ENCODE assay signal across 19 cellular contexts in the genomic region with DNA sequence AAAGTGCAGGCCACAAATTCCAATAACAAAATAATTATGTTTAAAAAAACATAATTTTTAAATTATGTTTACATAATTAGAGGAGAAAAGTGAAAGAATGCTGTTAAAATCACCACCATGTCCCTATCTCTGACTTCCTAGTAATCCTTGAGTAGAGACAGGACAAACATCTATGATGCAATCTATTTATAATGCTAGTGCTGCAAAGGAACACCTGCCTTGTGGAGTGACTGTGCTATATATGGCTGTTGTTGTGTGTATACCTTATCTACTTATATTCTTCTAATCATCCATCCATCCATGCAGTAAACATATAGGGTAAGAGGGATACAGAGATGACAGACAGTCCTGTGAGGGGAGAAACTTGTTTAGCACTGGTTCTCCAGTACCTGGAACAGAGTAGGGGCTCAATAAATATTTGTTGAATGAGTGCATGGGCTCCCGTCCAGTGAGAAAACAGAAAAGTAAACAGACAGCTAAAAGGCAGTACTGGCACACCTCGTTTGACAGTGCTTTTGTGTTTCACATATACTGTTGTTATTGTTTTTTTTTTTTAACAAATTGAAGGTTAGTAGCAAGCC.
DNase-seq lines count a peak whose midpoint lies in the region; ATAC-seq and TF ChIP-seq lines count a peak whose summit lies in the region.
"Had no signal": no experiment of that assay in that cellular context is flagged by ENCODE, and none has a peak within 500 bp of the region (broad histone marks: within the 10 kb centered on the region; RNA-seq: fewer than 3 reads in every experiment).

No MANE protein-coding gene starts in this region.

- H3K4me1 ChIP-seq in PC-3 (ENCODE audit: insufficient read depth, low read length) (peaks cover 46% of the 10 kb centered on the region), liver (ENCODE audit: control insufficient read depth in 4 of 4, insufficient read depth in 4 of 4, low read length in 3 of 4) (peaks cover 0 to 4% (median under 1%) of the 10 kb centered on the region in 4 donors), heart right ventricle (no peaks in the 10 kb centered on the region)

- intact Hi-C loops in PC-3 (cut with micrococcal nuclease) = loop anchor here (1.0 to 5.0 kb wide), 3 partner anchors 111 to 374 kb away; partner anchors contain the start of gene UBE2E2
- intact Hi-C loops in Right ventricle myocardium inferior (cut with DNase I) = no loop called here
- intact Hi-C loops in heart right ventricle (cut with DNase I) = no loop called here

- peaks cover 13 to 16% of the 10 kb centered on the region in 2 donors for H3K27me3 Mint-ChIP-seq in effector memory CD8-positive, alpha-beta T cell

- no peak for TF ChIP-seq RAD21 in liver (IDR thresholded peaks at IDR 0.05)

- H3K4me2 ChIP-seq in PC-3 (ENCODE audit: low read length) = peak overlapping the region; percentile 66

- no peak overlapping the region for H3K27ac Mint-ChIP-seq in effector memory CD8-positive, alpha-beta T cell

- ATAC-seq in PC-3 (peak; percentile 64), Right ventricle myocardium inferior (no peak), heart right ventricle (no peak)
- no peak for ATAC-seq in effector memory CD8-positive, alpha-beta T cell (replicated peaks)
- ATAC-seq: K562 had no signal

- H3K9me2 ChIP-seq in PC-3 (replicated peaks; ENCODE audit: low read length) = no peaks in the 10 kb centered on the region

- H2AFZ ChIP-seq in PC-3 (ENCODE audit: low read length) = no peak overlapping the region

- H3K27me3 ChIP-seq in PC-3 (ENCODE audit: low read length) (no peaks in the 10 kb centered on the region), liver (ENCODE audit: control insufficient read depth in 4 of 4, insufficient read depth in 4 of 4, low read length in 3 of 4) (no peaks in the 10 kb centered on the region), heart right ventricle (no peaks in the 10 kb centered on the region)

- DNase-seq in DMS53 (lab: John Stamatoyannopoulos, UW) (peak; percentile 84), NAMALWA (ENCODE audit: low spot score) (peak; percentile 27), PC-3 (peak; percentile 95), Right ventricle myocardium inferior (ENCODE audit: missing footprints) (no peak), heart right ventricle (no peak)
- no peak for DNase-seq in effector memory CD8-positive, alpha-beta T cell
- DNase-seq: activated CD4-positive, alpha-beta T cell treated with anti-CD3 and anti-CD28 coated beads for 4 hours; activated CD8-positive, alpha-beta memory T cell treated with anti-CD3 and anti-CD28 coated beads, Interleukin-2, amount 50 U/mL, for 4 hours; activated gamma-delta T cell; central memory CD4-positive, alpha-beta T cell; glutamatergic neuron; NCI-H1105; NCI-H524; occipital lobe; stimulated activated CD4-positive, alpha-beta T cell treated with anti-CD3 and anti-CD28 coated beads, Interleukin-2, amount 100 ng/mL, for 48 hours; SW 1271 had no signal

- no peaks in the 10 kb centered on the region for H4K20me1 ChIP-seq in PC-3 (ENCODE audit: low read length)

- H3K36me3 ChIP-seq in PC-3 (ENCODE audit: low read depth, low read length) (no peaks in the 10 kb centered on the region), liver (ENCODE audit: control insufficient read depth in 4 of 4, insufficient read depth in 3 of 4, low read depth in 1 of 4, low read length in 3 of 4) (no peaks in the 10 kb centered on the region), heart right ventricle (no peaks in the 10 kb centered on the region)

- H3K4me1 Mint-ChIP-seq in effector memory CD8-positive, alpha-beta T cell (ENCODE audit: low read depth in 2 of 2) = no peaks in the 10 kb centered on the region

- no peaks in the 10 kb centered on the region for H3K79me2 ChIP-seq in PC-3 (ENCODE audit: low read length)

- H3K36me3 Mint-ChIP-seq in effector memory CD8-positive, alpha-beta T cell (ENCODE audit: insufficient read depth) = no peaks in the 10 kb centered on the region

- POLR2A ChIA-PET in PC-3 (lab: Charles Lee; ENCODE audit: unreplicated experiment) = no interaction called here

- no peaks in the 10 kb centered on the region for H3K9me3 Mint-ChIP-seq in effector memory CD8-positive, alpha-beta T cell

- H3K27ac ChIP-seq in PC-3 (ENCODE audit: low read length) (peak overlapping the region; percentile 58), liver (ENCODE audit: low read depth in 1 of 2, low read length in 2 of 2) (no peak overlapping the region), heart right ventricle (no peak overlapping the region)

- H3K4me3 ChIP-seq in PC-3 (ENCODE audit: low read length) (no peak overlapping the region), liver (ENCODE audit: low read depth in 1 of 3, low read length in 3 of 3) (no peak overlapping the region), heart right ventricle (no peak overlapping the region)
- H3K4me3 ChIP-seq: K562, lung had no signal

- TF ChIP-seq CTCF in PC-3 (conservative IDR thresholded peaks at IDR 0.05; ENCODE audit: low read depth, low read length) = no peak
- no peak for TF ChIP-seq CTCF in liver (IDR thresholded peaks at IDR 0.05; ENCODE audit: low read depth, low read length, missing input control)
- TF ChIP-seq CTCF in heart right ventricle (IDR thresholded peaks at IDR 0.05) = no peak

- 26% methylated on average over 2 of the region's 2 CpGs for WGBS in liver
- WGBS in heart right ventricle, 2 donors = 81 to 85% methylated on average over 2 of the region's 2 CpGs

- no peaks in the 10 kb centered on the region for H3F3A ChIP-seq in PC-3 (ENCODE audit: low read length, unreplicated experiment)

- BruUV-seq in PC-3 (replicated peaks; lab: Mats Ljungman, UMichigan) = no TSS peak

- CTCF ChIA-PET in PC-3 (lab: Charles Lee) = no interaction called here

- H3K9ac ChIP-seq in PC-3 (ENCODE audit: low read length) (peak overlapping the region; percentile 13), liver (ENCODE audit: low read depth in 1 of 2, low read length in 2 of 2) (no peak overlapping the region)

- H3K4me3 Mint-ChIP-seq in effector memory CD8-positive, alpha-beta T cell = no peak overlapping the region

- H3K9me3 ChIP-seq in PC-3 (ENCODE audit: low read length) (no peaks in the 10 kb centered on the region), liver (ENCODE audit: control insufficient read depth in 4 of 4, low read length in 3 of 4) (no peaks in the 10 kb centered on the region), heart right ventricle (peaks cover 0 to 11% (median 0%) of the 10 kb centered on the region in 11 donors)

TF ChIP-seq in liver, 16 proteins besides CTCF, POLR2A, EP300 and RAD21 (continues in another document):
- peak; percentile 31 for TF ChIP-seq FOXA2 (IDR thresholded peaks at IDR 0.05)
- peak in 1 of 2 donors; percentile 5 for TF ChIP-seq RXRA (IDR thresholded peaks at IDR 0.05)
- TF ChIP-seq TAF1 (conservative IDR thresholded peaks at IDR 0.05) = no peak
- TF ChIP-seq, protein P1, sequence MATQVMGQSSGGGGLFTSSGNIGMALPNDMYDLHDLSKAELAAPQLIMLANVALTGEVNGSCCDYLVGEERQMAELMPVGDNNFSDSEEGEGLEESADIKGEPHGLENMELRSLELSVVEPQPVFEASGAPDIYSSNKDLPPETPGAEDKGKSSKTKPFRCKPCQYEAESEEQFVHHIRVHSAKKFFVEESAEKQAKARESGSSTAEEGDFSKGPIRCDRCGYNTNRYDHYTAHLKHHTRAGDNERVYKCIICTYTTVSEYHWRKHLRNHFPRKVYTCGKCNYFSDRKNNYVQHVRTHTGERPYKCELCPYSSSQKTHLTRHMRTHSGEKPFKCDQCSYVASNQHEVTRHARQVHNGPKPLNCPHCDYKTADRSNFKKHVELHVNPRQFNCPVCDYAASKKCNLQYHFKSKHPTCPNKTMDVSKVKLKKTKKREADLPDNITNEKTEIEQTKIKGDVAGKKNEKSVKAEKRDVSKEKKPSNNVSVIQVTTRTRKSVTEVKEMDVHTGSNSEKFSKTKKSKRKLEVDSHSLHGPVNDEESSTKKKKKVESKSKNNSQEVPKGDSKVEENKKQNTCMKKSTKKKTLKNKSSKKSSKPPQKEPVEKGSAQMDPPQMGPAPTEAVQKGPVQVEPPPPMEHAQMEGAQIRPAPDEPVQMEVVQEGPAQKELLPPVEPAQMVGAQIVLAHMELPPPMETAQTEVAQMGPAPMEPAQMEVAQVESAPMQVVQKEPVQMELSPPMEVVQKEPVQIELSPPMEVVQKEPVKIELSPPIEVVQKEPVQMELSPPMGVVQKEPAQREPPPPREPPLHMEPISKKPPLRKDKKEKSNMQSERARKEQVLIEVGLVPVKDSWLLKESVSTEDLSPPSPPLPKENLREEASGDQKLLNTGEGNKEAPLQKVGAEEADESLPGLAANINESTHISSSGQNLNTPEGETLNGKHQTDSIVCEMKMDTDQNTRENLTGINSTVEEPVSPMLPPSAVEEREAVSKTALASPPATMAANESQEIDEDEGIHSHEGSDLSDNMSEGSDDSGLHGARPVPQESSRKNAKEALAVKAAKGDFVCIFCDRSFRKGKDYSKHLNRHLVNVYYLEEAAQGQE (IDR thresholded peaks at IDR 0.05) = no peak
- no peak for TF ChIP-seq ZBTB33 (IDR thresholded peaks at IDR 0.05)
- TF ChIP-seq ATF3 (IDR thresholded peaks at IDR 0.05) = no peak
- TF ChIP-seq HNF4G (IDR thresholded peaks at IDR 0.05) = no peak
- TF ChIP-seq HNF4A (conservative IDR thresholded peaks at IDR 0.05) = no peak
- TF ChIP-seq GABPA (IDR thresholded peaks at IDR 0.05 in 1 of 2, conservative IDR thresholded peaks at IDR 0.05 in 1 of 2) = no peak
- TF ChIP-seq JUND (IDR thresholded peaks at IDR 0.05) = peak in 1 of 2 donors; percentile 23
- TF ChIP-seq FOXA1 (IDR thresholded peaks at IDR 0.05) = no peak

Comparison
In these comparisons a context has a peak if more than half of its experiments do, and no peak if none do; other contexts are left out.
1. DNase-seq: peak in DMS53 (single experiment), NAMALWA (single experiment) and PC-3 (single experiment); none in effector memory CD8-positive, alpha-beta T cell (0 of 3), Right ventricle myocardium inferior (single experiment) and heart right ventricle (0 of 2).